ENCODE assay signal across 8 cellular contexts in the genomic region with DNA sequence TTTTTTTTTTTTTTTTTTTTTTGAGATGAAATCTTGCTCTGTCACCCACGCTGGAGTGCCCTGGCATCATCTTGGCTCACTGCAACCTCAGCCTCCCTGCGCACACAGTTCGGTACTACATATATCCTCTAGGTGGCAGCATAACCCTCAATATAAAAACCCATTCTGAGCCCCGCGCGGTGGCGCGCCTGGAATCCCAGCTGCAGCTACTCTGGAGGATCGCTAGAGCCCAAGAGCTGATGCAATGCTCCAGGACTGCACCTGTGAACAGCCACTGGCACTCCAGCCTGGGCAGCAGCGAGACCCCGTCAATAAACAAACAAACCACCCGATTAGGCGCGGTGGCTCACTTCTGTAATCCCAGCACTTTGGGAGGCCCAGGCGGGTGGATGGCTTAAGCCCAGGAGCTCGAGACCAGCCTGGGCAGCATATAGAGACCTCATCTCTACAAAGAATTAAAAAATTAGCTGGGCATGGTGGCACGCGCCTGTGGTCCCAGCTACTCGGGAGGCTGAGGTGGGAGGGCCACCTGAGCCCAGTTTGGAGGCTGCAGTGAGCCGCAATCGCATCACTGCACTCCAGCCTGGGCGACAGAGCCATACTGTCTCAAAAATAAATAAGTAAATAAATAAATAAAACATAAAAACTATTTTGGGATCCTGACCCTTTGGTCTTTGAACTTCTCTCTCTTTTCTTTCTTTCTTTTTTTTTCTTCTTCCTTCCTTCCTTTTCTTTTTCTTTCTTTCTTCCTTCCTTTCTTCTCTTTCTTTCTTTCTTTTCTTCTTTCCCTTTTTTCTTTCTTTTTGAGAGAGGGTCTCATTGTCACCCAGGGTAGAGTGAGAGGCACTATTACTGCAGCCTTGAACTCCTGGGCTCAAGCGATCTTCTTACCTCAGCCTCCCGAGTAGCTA. TPM values are rescaled to one million over a fixed set of nuclear protein-coding genes. Genes with fewer than 3 reads are reported as not detected.
DNase-seq lines count a peak whose midpoint lies in the region; ATAC-seq and TF ChIP-seq lines count a peak whose summit lies in the region.

No MANE protein-coding gene starts in this region.

- TF ChIP-seq CTCF in DOHH2 (IDR thresholded peaks at IDR 0.05; ENCODE audit: low read depth, low read length, poor library complexity, severe bottlenecking) (peak; percentile 64), foreskin fibroblast (IDR thresholded peaks at IDR 0.05; ENCODE audit: low read depth, low read length) (peak; percentile 63), thoracic aorta (IDR thresholded peaks at IDR 0.05) (peak; percentile 80)

- peak overlapping the region; percentile 44; the same call in 1 of the 2 replicates for H3K4me2 ChIP-seq in DOHH2 (ENCODE audit: low read length)

- peak; percentile 81 for DNase-seq in HCEC 1CT
- DNase-seq in NAMALWA (ENCODE audit: low spot score), result peak; percentile 88
- DNase-seq in SJCRH30, result peak; percentile 99 to 100
- peak; percentile 36 for DNase-seq in activated gamma-delta T cell (lab: John Stamatoyannopoulos, UW)
- DNase-seq in foreskin fibroblast, result peak; percentile 73 to 94
- peak; percentile 83 for DNase-seq in occipital lobe (lab: John Stamatoyannopoulos, UW)
- DNase-seq in thoracic aorta (ENCODE audit: low spot score), result peak; percentile 73

- no peaks in the 10 kb centered on the region; the same call in 1 of the 2 replicates for H4K20me1 ChIP-seq in DOHH2 (ENCODE audit: control insufficient read depth, insufficient read depth, low read depth, low read length)

- no peaks in the 10 kb centered on the region for H3K36me3 ChIP-seq in DOHH2 (ENCODE audit: control insufficient read depth, low read length)
- no peaks in the 10 kb centered on the region for H3K36me3 ChIP-seq in SJCRH30
- no peaks in the 10 kb centered on the region for H3K36me3 ChIP-seq in thoracic aorta

- no peaks in the 10 kb centered on the region for H3K27me3 ChIP-seq in DOHH2 (ENCODE audit: control insufficient read depth, low read length)
- H3K27me3 ChIP-seq in SJCRH30, result no peaks in the 10 kb centered on the region
- no peaks in the 10 kb centered on the region for H3K27me3 ChIP-seq in thoracic aorta (replicated peaks; ENCODE audit: insufficient read depth)

- H3K4me1 ChIP-seq in DOHH2 (ENCODE audit: control insufficient read depth, low read length) (0 out of 2 replicates have a peak, but pooled peaks cover 2% of the 10 kb centered on the region), SJCRH30 (peaks cover 17% of the 10 kb centered on the region), thoracic aorta (ENCODE audit: control insufficient read depth in 1 of 2, low read depth in 2 of 2) (peaks cover 0 to 3% of the 10 kb centered on the region in 2 donors)

- H3K9me3 ChIP-seq in DOHH2 (ENCODE audit: control insufficient read depth, insufficient read depth, low read length) (no peaks in the 10 kb centered on the region), SJCRH30 (replicated peaks) (no peaks in the 10 kb centered on the region), thoracic aorta (no peaks in the 10 kb centered on the region)

- H3K9me2 ChIP-seq in DOHH2 (replicated peaks; ENCODE audit: control insufficient read depth, low read length), result no peaks in the 10 kb centered on the region

- no peaks in the 10 kb centered on the region for H3K79me2 ChIP-seq in DOHH2 (ENCODE audit: control insufficient read depth, low read length)

- peak; percentile 93 for ATAC-seq in thoracic aorta (ENCODE audit: insufficient number of reproducible peaks, low FRiP score, low read depth)

- H3F3A ChIP-seq in DOHH2 (ENCODE audit: control insufficient read depth, insufficient read depth), result no peaks in the 10 kb centered on the region

- no peak overlapping the region for H3K27ac ChIP-seq in DOHH2 (ENCODE audit: low read depth, low read length)
- peak overlapping the region; percentile 9; the same call in 1 of the 2 replicates for H3K27ac ChIP-seq in SJCRH30
- no peak overlapping the region for H3K27ac ChIP-seq in thoracic aorta

- H3K4me3 ChIP-seq in DOHH2 (ENCODE audit: low read length) (no peak overlapping the region), SJCRH30 (no peak overlapping the region), foreskin fibroblast (ENCODE audit: low read depth in 1 of 2, low read length in 2 of 2) (no peak overlapping the region), thoracic aorta (peak overlapping the region; percentile 55)

RNA-seq across cellular contexts. Expression of gene AKAP10, which starts 15.4 kb away (rescaled TPM):
- total RNA-seq in SJCRH30 (2014; rRNA removed; shearing (Covaris generic)), result 67.1 and 68.8 TPM in 2 replicates
- total RNA-seq in occipital lobe, result 43.4 TPM
- total RNA-seq in thoracic aorta, result 10 to 100 TPM; 29.6 to 48.5 TPM

RNA-seq across cellular contexts. Expression of gene SPECC1, which starts 16.1 kb away (rescaled TPM):
- total RNA-seq in SJCRH30 (2014; rRNA removed; shearing (Covaris generic)), result 155 and 167 TPM in 2 replicates
- total RNA-seq in occipital lobe (49.1 TPM), thoracic aorta (10 to 100 TPM; 89.8 to 91.9 TPM)

Comparison
In these comparisons a context has a peak if more than half of its experiments do, and no peak if none do; other contexts are left out.
1. DNase-seq: peak in every context shown above with its lines; median percentile 100 in SJCRH30; 88 in NAMALWA; 84 in foreskin fibroblast; 83 in occipital lobe; 81 in HCEC 1CT; 73 in thoracic aorta; 36 in activated gamma-delta T cell.